Comparison of ENCODE assay signal across 12 cellular contexts in genomic region chr14:80809663-80810062, GRCh38.
"Had no signal": no experiment of that assay in that cellular context is flagged by ENCODE, and none has a peak within 500 bp of the region (broad histone marks: within the 10 kb centered on the region; RNA-seq: fewer than 3 reads in every experiment).

No MANE protein-coding gene starts in this region.

- H3K27ac Mint-ChIP-seq: activated B cell treated with CpG ODN at 0.5 μM for 24 hours; stimulated activated naive B cell treated with anti-CD40 and anti-IgM and Interleukin-4, amounts not matched to agents 10 μg/mL and 1 μg/mL and 100 μg/mL, for 72 hours had no signal

- ATAC-seq: stimulated activated naive B cell treated with anti-CD40 and anti-IgM and Interleukin-4, amounts not matched to agents 10 μg/mL and 1 μg/mL and 100 μg/mL, for 72 hours had no signal

- H3K4me3 Mint-ChIP-seq: activated B cell treated with CpG ODN at 0.5 μM for 24 hours; stimulated activated naive B cell treated with anti-CD40 and anti-IgM and Interleukin-4, amounts not matched to agents 10 μg/mL and 1 μg/mL and 100 μg/mL, for 72 hours had no signal

- H3K27me3 Mint-ChIP-seq: activated B cell treated with CpG ODN at 0.5 μM for 24 hours; stimulated activated naive B cell treated with anti-CD40 and anti-IgM and Interleukin-4, amounts not matched to agents 10 μg/mL and 1 μg/mL and 100 μg/mL, for 72 hours had no signal

- H3K4me1 Mint-ChIP-seq: activated B cell treated with CpG ODN at 0.5 μM for 24 hours; stimulated activated naive B cell treated with anti-CD40 and anti-IgM and Interleukin-4, amounts not matched to agents 10 μg/mL and 1 μg/mL and 100 μg/mL, for 72 hours had no signal

- DNase-seq: activated B cell treated with CpG ODN at 0.5 μM for 24 hours; activated CD4-positive, alpha-beta T cell treated with anti-CD3 and anti-CD28 coated beads for 48 hours; activated effector memory CD4-positive, alpha-beta T cell treated with Interleukin-2 at 50 U/mL for 16 hours; aorta; cortex of kidney; effector CD4-positive, alpha-beta T cell; midbrain; posterior cingulate gyrus; retina; stimulated activated CD4-positive, alpha-beta T cell treated with anti-CD3 and anti-CD28 coated beads, Interleukin-2, amount 100 ng/mL, for 48 hours; stimulated activated naive B cell treated with anti-CD40 and anti-IgM and Interleukin-4, amounts not matched to agents 10 μg/mL and 1 μg/mL and 100 μg/mL, for 72 hours; thyroid gland had no signal
